In genomic region chr6:71621918-71622519, GRCh38 we compare ENCODE assay signal across 8 cellular contexts.
A peak's percentile ranks its signal among the peaks of the same experiment; 100 is the strongest.
DNase-seq lines count a peak whose midpoint lies in the region; ATAC-seq and TF ChIP-seq lines count a peak whose summit lies in the region.

No MANE protein-coding gene starts in this region.

- no peak overlapping the region for H3K4me2 ChIP-seq in osteoblast (ENCODE audit: insufficient read depth, low read length)

- DNase-seq in DMS 273 (lab: John Stamatoyannopoulos, UW; ENCODE audit: unreplicated experiment) (peak; percentile 41), DMS 273 treated with DMSO at 0.1 percent for 48 hours (lab: John Stamatoyannopoulos, UW) (no peak), M059J (ENCODE audit: low read depth) (peak; percentile 19), cerebellar cortex (ENCODE audit: low spot score) (peak; percentile 65), osteoblast (ENCODE audit: insufficient read length, low spot score, missing footprints) (no peak), thyroid gland (no peak)

- H3K27me3 ChIP-seq in osteoblast (ENCODE audit: insufficient read depth, low read length) = peaks cover 6% of the 10 kb centered on the region
- H3K27me3 ChIP-seq in thyroid gland = no peaks in the 10 kb centered on the region

- H3K9me3 ChIP-seq in osteoblast (ENCODE audit: low read depth, low read length) (no peaks in the 10 kb centered on the region), thyroid gland (no peaks in the 10 kb centered on the region)

- H3K4me1 ChIP-seq in osteoblast (ENCODE audit: insufficient read depth, low read length) (no peaks in the 10 kb centered on the region), thyroid gland (no peaks in the 10 kb centered on the region)

- no peak overlapping the region for H2AFZ ChIP-seq in osteoblast (ENCODE audit: low read length)

- H3K27ac ChIP-seq in osteoblast (ENCODE audit: low read depth, low read length) (no peak overlapping the region), thyroid gland (no peak overlapping the region)

- no peak overlapping the region for H3K4me3 ChIP-seq in osteoblast (ENCODE audit: insufficient read depth, low read length)
- no peak overlapping the region for H3K4me3 ChIP-seq in thyroid gland (replicated peaks in 1 of 3)

- peak; percentile 57 for TF ChIP-seq CTCF in osteoblast (IDR thresholded peaks at IDR 0.05; ENCODE audit: extremely low read depth, low read depth, low read length)
- no peak for TF ChIP-seq CTCF in thyroid gland (IDR thresholded peaks at IDR 0.05)

- 40 to 51% methylated on average over 3 of the region's 3 CpGs for WGBS in thyroid gland, 2 donors

- H3K79me2 ChIP-seq in osteoblast (ENCODE audit: insufficient read depth, low read length) = no peaks in the 10 kb centered on the region

- H3K36me3 ChIP-seq in osteoblast (ENCODE audit: insufficient read depth, low read length) (no peaks in the 10 kb centered on the region), thyroid gland (no peaks in the 10 kb centered on the region)

- ATAC-seq in HG02973 (IDR thresholded peaks at IDR 0.05; ENCODE audit: unreplicated experiment) = no peak
- no peak for ATAC-seq in HG03342 (IDR thresholded peaks at IDR 0.05; ENCODE audit: unreplicated experiment)

- no peaks in the 10 kb centered on the region for H4K20me1 ChIP-seq in osteoblast (ENCODE audit: insufficient read depth, low read length)

- intact Hi-C loops in thyroid gland (cut with DNase I) = no loop called here

- TF ChIP-seq POLR2A in thyroid gland (IDR thresholded peaks at IDR 0.05) = no peak

Comparison
In these comparisons a context has a peak if more than half of its experiments do, and no peak if none do; other contexts are left out.
1. DNase-seq: peak in DMS 273 (single experiment), M059J (single experiment) and cerebellar cortex (single experiment); none in DMS 273 treated with DMSO at 0.1 percent for 48 hours (single experiment), osteoblast (single experiment) and thyroid gland (0 of 2).